In genomic region chr5:57432876-57433275, GRCh38 we compare ENCODE assay signal across 13 cellular contexts. TPM values are rescaled to one million over a fixed set of nuclear protein-coding genes. Genes with fewer than 3 reads are reported as not detected.
DNase-seq lines count a peak whose midpoint lies in the region; ATAC-seq and TF ChIP-seq lines count a peak whose summit lies in the region.
"Had no signal": no experiment of that assay in that cellular context is flagged by ENCODE, and none has a peak within 500 bp of the region (broad histone marks: within the 10 kb centered on the region; RNA-seq: fewer than 3 reads in every experiment).

No MANE protein-coding gene starts in this region.

- peak overlapping the region; percentile 60; the same call in 1 of the 2 replicates for H3K27ac ChIP-seq in PC-3 (ENCODE audit: low read length)
- H3K27ac ChIP-seq in endodermal cell (ENCODE audit: low read depth, low read length) = no peak overlapping the region
- H3K27ac ChIP-seq in psoas muscle = no peak overlapping the region
- H3K27ac ChIP-seq: WERI-Rb-1 had no signal

- no peaks in the 10 kb centered on the region for H3K36me3 ChIP-seq in H7 (replicated peaks; ENCODE audit: control insufficient read depth, insufficient read depth, low read length)
- H3K36me3 ChIP-seq in PC-3 (ENCODE audit: low read depth, low read length) = no peaks in the 10 kb centered on the region
- no peaks in the 10 kb centered on the region for H3K36me3 ChIP-seq in endodermal cell (ENCODE audit: control insufficient read depth, insufficient read depth, low read length)
- H3K36me3 ChIP-seq in psoas muscle (ENCODE audit: insufficient read depth in 1 of 2, low read depth in 1 of 2) = no peaks in the 10 kb centered on the region
- H3K36me3 ChIP-seq: WERI-Rb-1 had no signal

- H3K4me1 ChIP-seq in PC-3 (ENCODE audit: insufficient read depth, low read length) (peaks cover 47% of the 10 kb centered on the region), endodermal cell (ENCODE audit: control insufficient read depth, insufficient read depth, low read length) (no peaks in the 10 kb centered on the region), psoas muscle (no peaks in the 10 kb centered on the region)

- no peaks in the 10 kb centered on the region for H3K27me3 ChIP-seq in H7 (ENCODE audit: control insufficient read depth, insufficient read depth, low read length)
- no peaks in the 10 kb centered on the region for H3K27me3 ChIP-seq in PC-3 (ENCODE audit: low read length)
- no peaks in the 10 kb centered on the region for H3K27me3 ChIP-seq in endodermal cell (ENCODE audit: control insufficient read depth, insufficient read depth, low read length, poor library complexity, severe bottlenecking)
- H3K27me3 ChIP-seq in psoas muscle (ENCODE audit: insufficient read depth in 3 of 3, low read length in 2 of 3) = no peaks in the 10 kb centered on the region

- 83% methylated on average over 2 of the region's 2 CpGs; no CpG with 5 or more reads in 1 of the 2 experiments for WGBS in endodermal cell (ENCODE audit: insufficient coverage in 1 of 2, insufficient read length in 1 of 2), 2 experiments
- WGBS in psoas muscle, 3 donors = 92 to 94% (median 92%) methylated on average over 2 of the region's 2 CpGs

- no peak overlapping the region for H2AFZ ChIP-seq in PC-3 (ENCODE audit: low read length)

- no TSS peak for BruUV-seq in PC-3 (replicated peaks; lab: Mats Ljungman, UMichigan)

- no peak overlapping the region for H3K27ac Mint-ChIP-seq in endodermal cell

- H3K4me1 Mint-ChIP-seq in endodermal cell = no peaks in the 10 kb centered on the region

- POLR2A ChIA-PET in PC-3 (lab: Charles Lee; ENCODE audit: unreplicated experiment) = no interaction called here

- H3K9me3 ChIP-seq in PC-3 (ENCODE audit: low read length) (no peaks in the 10 kb centered on the region), endodermal cell (ENCODE audit: control insufficient read depth, low read length) (no peaks in the 10 kb centered on the region), psoas muscle (no peaks in the 10 kb centered on the region)

- no peaks in the 10 kb centered on the region for H4K20me1 ChIP-seq in PC-3 (ENCODE audit: low read length)

- TF ChIP-seq CTCF in PC-3 (conservative IDR thresholded peaks at IDR 0.05; ENCODE audit: low read depth, low read length) = peak; percentile 49
- peak; percentile 72 for TF ChIP-seq CTCF in endodermal cell (conservative IDR thresholded peaks at IDR 0.05)
- peak; percentile 18 for TF ChIP-seq CTCF in psoas muscle (IDR thresholded peaks at IDR 0.05)

- no peaks in the 10 kb centered on the region for H3K79me2 ChIP-seq in PC-3 (ENCODE audit: low read length)

- no peak overlapping the region for H3K9ac ChIP-seq in PC-3 (ENCODE audit: low read length)
- no peak overlapping the region for H3K9ac ChIP-seq in endodermal cell (ENCODE audit: extremely low read depth, low read length, poor library complexity, severe bottlenecking)

- no peak overlapping the region for H3K4me3 Mint-ChIP-seq in endodermal cell

- H3K4me2 ChIP-seq in PC-3 (ENCODE audit: low read length) = no peak overlapping the region

- no peaks in the 10 kb centered on the region for H3K27me3 Mint-ChIP-seq in endodermal cell (ENCODE audit: insufficient read depth)

- no peak for ATAC-seq in PC-3
- ATAC-seq in psoas muscle = no peak
- ATAC-seq: sciatic nerve had no signal

- no peak overlapping the region for H3K4me3 ChIP-seq in H7 (ENCODE audit: insufficient read depth, low read depth, low read length)
- no peak overlapping the region for H3K4me3 ChIP-seq in PC-3 (ENCODE audit: low read length)
- H3K4me3 ChIP-seq in endodermal cell (ENCODE audit: low read length) = no peak overlapping the region
- no peak overlapping the region for H3K4me3 ChIP-seq in psoas muscle

- no peaks in the 10 kb centered on the region for H3K9me2 ChIP-seq in PC-3 (replicated peaks; ENCODE audit: low read length)

- peak; percentile 32 for DNase-seq in H7
- peak; percentile 39 for DNase-seq in PC-3
- DNase-seq in endodermal cell = peak; percentile 58
- DNase-seq in psoas muscle = no peak
- DNase-seq in C1 segment of cervical spinal cord (lab: John Stamatoyannopoulos, UW) = no peak
- no peak for DNase-seq in central memory CD4-positive, alpha-beta T cell
- DNase-seq in activated CD4-positive, alpha-beta T cell treated with anti-CD3 and anti-CD28 coated beads for 48 hours = no peak
- DNase-seq: activated CD8-positive, alpha-beta memory T cell treated with anti-CD3 and anti-CD28 coated beads, Interleukin-2, amount 50 U/mL, for 48 hours; NCI-H446; Right ventricle myocardium superior; substantia nigra; WERI-Rb-1 had no signal

- H3K9me3 Mint-ChIP-seq in endodermal cell = no peaks in the 10 kb centered on the region

- no peaks in the 10 kb centered on the region for H3K36me3 Mint-ChIP-seq in endodermal cell (ENCODE audit: low read depth)

- intact Hi-C loops in PC-3 (cut with micrococcal nuclease) (loop anchor here (1.0 to 10.0 kb wide), 3 partner anchors 134 to 344 kb away; partner anchors contain the start of gene GPBP1), psoas muscle (cut with DNase I) (no loop called here)

- CTCF ChIA-PET in PC-3 (lab: Charles Lee) = no interaction called here

- H3F3A ChIP-seq in PC-3 (ENCODE audit: low read length, unreplicated experiment) = no peaks in the 10 kb centered on the region

RNA-seq across cellular contexts. Expression of gene ACTBL2, which starts 49.7 kb away (rescaled TPM):
- not detected in 2 replicates for total RNA-seq in H7 (2014; rRNA removed; shearing (Covaris generic))
- total RNA-seq in PC-3 (2014; rRNA removed) (0.11 and 0.12 TPM in 2 replicates), endodermal cell (not detected), psoas muscle (not detected)
- not detected for polyA plus RNA-seq in endodermal cell (2013, experiment 1 of 2)
- not detected for polyA plus RNA-seq in endodermal cell (2013, experiment 2 of 2)
- polyA plus RNA-seq in psoas muscle = not detected
- total RNA-seq: Right ventricle myocardium superior, sciatic nerve had no signal

Comparison
In these comparisons a context has a peak if more than half of its experiments do, and no peak if none do; other contexts are left out.
1. DNase-seq: peak in H7 (single experiment), PC-3 (single experiment) and endodermal cell (single experiment); none in psoas muscle (0 of 2), C1 segment of cervical spinal cord (0 of 14), central memory CD4-positive, alpha-beta T cell (single experiment) and activated CD4-positive, alpha-beta T cell treated with anti-CD3 and anti-CD28 coated beads for 48 hours (single experiment).
2. CTCF ChIP-seq: peak in every context shown above with its lines; median percentile 72 in endodermal cell; 49 in PC-3; 18 in psoas muscle.